In genomic region chr7:102063736-102064135, GRCh38 we compare ENCODE assay signal across 9 cellular contexts.
A peak's percentile ranks its signal among the peaks of the same experiment; 100 is the strongest.
DNase-seq lines count a peak whose midpoint lies in the region; ATAC-seq, FAIRE-seq and TF ChIP-seq lines count a peak whose summit lies in the region.
"Had no signal": no experiment of that assay in that cellular context is flagged by ENCODE, and none has a peak within 500 bp of the region (broad histone marks: within the 10 kb centered on the region; RNA-seq: fewer than 3 reads in every experiment).

No MANE protein-coding gene starts in this region.

- no peak overlapping the region for H3K4me3 ChIP-seq in SJCRH30
- H3K4me3 ChIP-seq in body of pancreas = no peak overlapping the region

- WGBS in body of pancreas, 2 donors = 59 to 63% methylated on average over 8 of the region's 8 CpGs

- H3K27ac ChIP-seq in SJCRH30 = no peak overlapping the region
- H3K27ac ChIP-seq in body of pancreas = no peak overlapping the region
- H3K27ac ChIP-seq: parathyroid adenoma had no signal

- no peak for FAIRE-seq in H54 (lab: Jason Lieb, UNC)

- TF ChIP-seq CTCF in body of pancreas (IDR thresholded peaks at IDR 0.05) = no peak

- H3K9me3 ChIP-seq in SJCRH30 (replicated peaks) (no peaks in the 10 kb centered on the region), body of pancreas (no peaks in the 10 kb centered on the region)

- peak; percentile 69 for DNase-seq in H54 (ENCODE audit: insufficient read length, low spot score)
- DNase-seq in SJCRH30 = peak; percentile 42 to 53
- DNase-seq in cardiac septum (ENCODE audit: low spot score) = peak; percentile 75
- DNase-seq in renal cortical epithelial cell (ENCODE audit: low read depth) = peak; percentile 64
- no peak for DNase-seq in midbrain (lab: John Stamatoyannopoulos, UW)
- no peak for DNase-seq in body of pancreas

- TF ChIP-seq POLR2A in H54 (IDR thresholded peaks at IDR 0.05; ENCODE audit: low read depth, low read length) (no peak; the same call in 1 of the 2 replicates), body of pancreas (IDR thresholded peaks at IDR 0.05) (no peak)

- intact Hi-C loops in cardiac septum (cut with DNase I) (no loop called here), body of pancreas (cut with DNase I) (no loop called here)

- no peak for ATAC-seq in GM21619 (IDR thresholded peaks at IDR 0.05; ENCODE audit: unreplicated experiment)
- ATAC-seq in body of pancreas = no peak
- ATAC-seq in GM18502 (IDR thresholded peaks at IDR 0.05; ENCODE audit: poor library complexity, unreplicated experiment) = no peak

- no peaks in the 10 kb centered on the region for H3K36me3 ChIP-seq in SJCRH30
- no peaks in the 10 kb centered on the region for H3K36me3 ChIP-seq in body of pancreas (replicated peaks in 1 of 2; ENCODE audit: insufficient read depth in 1 of 2, low read depth in 2 of 2)

- H3K27me3 ChIP-seq in SJCRH30 (no peaks in the 10 kb centered on the region), body of pancreas (no peaks in the 10 kb centered on the region)

- H3K4me1 ChIP-seq in SJCRH30 (no peaks in the 10 kb centered on the region), body of pancreas (no peaks in the 10 kb centered on the region)

Comparison
In these comparisons a context has a peak if more than half of its experiments do, and no peak if none do; other contexts are left out.
1. DNase-seq: peak in H54 (single experiment), SJCRH30 (2 of 2), cardiac septum (single experiment) and renal cortical epithelial cell (single experiment); none in midbrain (single experiment) and body of pancreas (0 of 4).